18 cellular contexts compared by ENCODE assay signal in the genomic region with DNA sequence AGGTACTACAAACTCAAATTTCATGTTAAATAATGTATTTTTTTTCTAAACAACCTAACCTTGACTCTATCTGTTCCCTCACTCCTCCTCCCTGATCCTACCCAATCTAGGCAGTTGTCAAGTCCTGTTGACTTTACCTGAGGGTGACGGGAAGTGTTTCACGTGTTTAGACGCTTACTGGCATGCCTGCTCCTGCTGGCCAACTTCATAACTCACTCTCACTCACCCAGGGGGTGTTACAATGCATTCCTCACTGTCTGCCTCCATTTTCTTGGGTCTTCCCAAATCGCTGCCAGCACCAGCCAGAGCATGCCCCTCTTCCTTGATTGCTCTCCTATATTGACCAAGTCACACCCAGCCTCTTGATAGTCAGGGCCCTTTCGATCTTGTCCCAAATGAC. TPM values are rescaled to one million over a fixed set of nuclear protein-coding genes. Genes with fewer than 3 reads are reported as not detected.
DNase-seq lines count a peak whose midpoint lies in the region; ATAC-seq and TF ChIP-seq lines count a peak whose summit lies in the region.
"Had no signal": no experiment of that assay in that cellular context is flagged by ENCODE, and none has a peak within 500 bp of the region (broad histone marks: within the 10 kb centered on the region; RNA-seq: fewer than 3 reads in every experiment).

No MANE protein-coding gene starts in this region.

- no peak for ATAC-seq in activated naive CD4-positive, alpha-beta T cell treated with anti-CD3 and anti-CD28 coated beads, Interleukin-2, amount 50 U/mL, for 72 hours
- no peak for ATAC-seq in activated T-helper 17 cell treated with anti-CD3 and anti-CD28 coated beads, Interleukin-2, amount 50 U/mL, for 72 hours (replicated peaks)
- ATAC-seq in GM21576 (IDR thresholded peaks at IDR 0.05; ENCODE audit: unreplicated experiment), result no peak

- peak overlapping the region in 1 of 2 donors; percentile 44 for H3K27ac ChIP-seq in prostate gland
- no peak overlapping the region for H3K27ac ChIP-seq in ovary
- H3K27ac ChIP-seq: BLaER1 treated with 17β-estradiol and CSF1 and Interleukin-3, amounts not matched to agents 10 nM and 100 nM; SK-N-MC had no signal

- no peak for DNase-seq in activated naive CD4-positive, alpha-beta T cell treated with anti-CD3 and anti-CD28 coated beads, Interleukin-2, amount 50 U/mL, for 72 hours (ENCODE audit: low spot score in 2 of 2)
- DNase-seq in activated naive CD4-positive, alpha-beta T cell treated with anti-CD3 and anti-CD28 coated beads for 36 hours, result no peak
- DNase-seq in glutamatergic neuron, result no peak
- peak; percentile 46 for DNase-seq in prostate gland (ENCODE audit: low spot score)
- DNase-seq in GM03348 (ENCODE audit: low spot score), result no peak
- DNase-seq in ovary, result no peak
- DNase-seq: DMS79; effector CD8-positive, alpha-beta T cell; H9; NCI-H1092; NCI-H526 treated with DMSO at 0.1 percent for 48 hours; stimulated activated CD4-positive, alpha-beta T cell treated with anti-CD3 and anti-CD28 coated beads, Interleukin-15, amount 100 ng/mL, for 24 hours had no signal

- no peak for TF ChIP-seq EP300 in ovary (IDR thresholded peaks at IDR 0.05)

- no peaks in the 10 kb centered on the region for H3K27me3 Mint-ChIP-seq in activated naive CD4-positive, alpha-beta T cell treated with anti-CD3 and anti-CD28 coated beads for 36 hours (ENCODE audit: low read depth)
- no peaks in the 10 kb centered on the region for H3K27me3 Mint-ChIP-seq in activated T-helper 17 cell treated with anti-CD3 and anti-CD28 coated beads, Interleukin-2, amount 50 U/mL, for 72 hours
- peaks cover 6% of the 10 kb centered on the region for H3K27me3 Mint-ChIP-seq in glutamatergic neuron (ENCODE audit: unreplicated experiment)
- H3K27me3 Mint-ChIP-seq: activated naive CD8-positive, alpha-beta T cell; stimulated activated naive CD8-positive, alpha-beta T cell treated with anti-CD3 and anti-CD28 coated beads, Interleukin-15, Interleukin-2, amounts not matched to agents 100 ng/mL and 50 ng/mL, for 24 hours had no signal

- H3K4me3 Mint-ChIP-seq in activated naive CD4-positive, alpha-beta T cell treated with anti-CD3 and anti-CD28 coated beads for 36 hours, result no peak overlapping the region
- H3K4me3 Mint-ChIP-seq in activated T-helper 17 cell treated with anti-CD3 and anti-CD28 coated beads, Interleukin-2, amount 50 U/mL, for 72 hours, result no peak overlapping the region
- H3K4me3 Mint-ChIP-seq in glutamatergic neuron (ENCODE audit: unreplicated experiment), result peak overlapping the region; percentile 71
- H3K4me3 Mint-ChIP-seq: activated naive CD8-positive, alpha-beta T cell; H9; stimulated activated naive CD8-positive, alpha-beta T cell treated with anti-CD3 and anti-CD28 coated beads, Interleukin-15, Interleukin-2, amounts not matched to agents 100 ng/mL and 50 ng/mL, for 24 hours had no signal

- CTCF ChIA-PET in activated naive CD4-positive, alpha-beta T cell treated with anti-CD3 and anti-CD28 coated beads for 36 hours (lab: Charles Lee), result no interaction called here

- peak overlapping the region; percentile 52 to 81 for H3K27ac Mint-ChIP-seq in activated naive CD4-positive, alpha-beta T cell treated with anti-CD3 and anti-CD28 coated beads, Interleukin-2, amount 50 U/mL, for 72 hours
- H3K27ac Mint-ChIP-seq in activated naive CD4-positive, alpha-beta T cell treated with anti-CD3 and anti-CD28 coated beads for 36 hours, result no peak overlapping the region
- H3K27ac Mint-ChIP-seq in activated T-helper 17 cell treated with anti-CD3 and anti-CD28 coated beads, Interleukin-2, amount 50 U/mL, for 72 hours, result peak overlapping the region; percentile 68
- peak overlapping the region; percentile 91 for H3K27ac Mint-ChIP-seq in glutamatergic neuron (ENCODE audit: unreplicated experiment)
- H3K27ac Mint-ChIP-seq: activated naive CD8-positive, alpha-beta T cell had no signal

- peaks cover 18 to 32% of the 10 kb centered on the region in 2 donors for H3K36me3 Mint-ChIP-seq in activated naive CD4-positive, alpha-beta T cell treated with anti-CD3 and anti-CD28 coated beads, Interleukin-2, amount 50 U/mL, for 72 hours
- H3K36me3 Mint-ChIP-seq in activated naive CD4-positive, alpha-beta T cell treated with anti-CD3 and anti-CD28 coated beads for 36 hours (ENCODE audit: low read depth), result peaks cover 40% of the 10 kb centered on the region
- H3K36me3 Mint-ChIP-seq in activated T-helper 17 cell treated with anti-CD3 and anti-CD28 coated beads, Interleukin-2, amount 50 U/mL, for 72 hours (ENCODE audit: low read depth), result peaks cover 98% of the 10 kb centered on the region
- H3K36me3 Mint-ChIP-seq in glutamatergic neuron (ENCODE audit: unreplicated experiment), result peaks cover 12% of the 10 kb centered on the region

- TF ChIP-seq POLR2A in prostate gland (IDR thresholded peaks at IDR 0.05), result no peak
- TF ChIP-seq POLR2A in ovary (IDR thresholded peaks at IDR 0.05), result no peak

- no peak overlapping the region for H3K4me3 ChIP-seq in prostate gland
- H3K4me3 ChIP-seq in ovary, result no peak overlapping the region
- H3K4me3 ChIP-seq: BLaER1 treated with 17β-estradiol and CSF1 and Interleukin-3, amounts not matched to agents 10 nM and 100 nM; SK-N-MC had no signal

- H3K9me3 Mint-ChIP-seq in activated naive CD4-positive, alpha-beta T cell treated with anti-CD3 and anti-CD28 coated beads, Interleukin-2, amount 50 U/mL, for 72 hours, result no peaks in the 10 kb centered on the region
- H3K9me3 Mint-ChIP-seq in activated naive CD4-positive, alpha-beta T cell treated with anti-CD3 and anti-CD28 coated beads for 36 hours, result no peaks in the 10 kb centered on the region
- H3K9me3 Mint-ChIP-seq in activated T-helper 17 cell treated with anti-CD3 and anti-CD28 coated beads, Interleukin-2, amount 50 U/mL, for 72 hours, result no peaks in the 10 kb centered on the region
- peaks cover 6% of the 10 kb centered on the region for H3K9me3 Mint-ChIP-seq in glutamatergic neuron (ENCODE audit: unreplicated experiment)
- H3K9me3 Mint-ChIP-seq: H9; stimulated activated naive CD8-positive, alpha-beta T cell treated with anti-CD3 and anti-CD28 coated beads, Interleukin-15, Interleukin-2, amounts not matched to agents 100 ng/mL and 50 ng/mL, for 24 hours had no signal

- intact Hi-C loops in activated naive CD4-positive, alpha-beta T cell treated with anti-CD3 and anti-CD28 coated beads for 36 hours (cut with micrococcal nuclease), result no loop called here
- intact Hi-C loops in prostate gland (cut with DNase I), result loop anchor here (10.0 kb wide), 1 partner anchor 352 kb away; no protein-coding TSS in a partner anchor
- intact Hi-C loops in ovary (cut with DNase I), result loop anchor here in 1 of 4 donors (10.0 kb wide), 1 partner anchor 62 kb away; a partner anchor contains a TSS

- peaks cover 5% of the 10 kb centered on the region for H3K4me1 Mint-ChIP-seq in activated naive CD4-positive, alpha-beta T cell treated with anti-CD3 and anti-CD28 coated beads for 36 hours (ENCODE audit: low read depth)
- peaks cover 24% of the 10 kb centered on the region for H3K4me1 Mint-ChIP-seq in activated T-helper 17 cell treated with anti-CD3 and anti-CD28 coated beads, Interleukin-2, amount 50 U/mL, for 72 hours
- H3K4me1 Mint-ChIP-seq in glutamatergic neuron (ENCODE audit: low read depth, unreplicated experiment), result peaks cover 41% of the 10 kb centered on the region
- H3K4me1 Mint-ChIP-seq: H9 had no signal

- H3K36me3 ChIP-seq in prostate gland (no peaks in the 10 kb centered on the region), ovary (no peaks in the 10 kb centered on the region)

- no peak for TF ChIP-seq CTCF in glutamatergic neuron (IDR thresholded peaks at IDR 0.05; ENCODE audit: partially characterized antibody, unreplicated experiment)
- TF ChIP-seq CTCF in prostate gland (IDR thresholded peaks at IDR 0.05), result peak in 1 of 4 experiments; percentile 11
- TF ChIP-seq CTCF in ovary (IDR thresholded peaks at IDR 0.05), result no peak

- H3K9me3 ChIP-seq in prostate gland (no peaks in the 10 kb centered on the region), ovary (no peaks in the 10 kb centered on the region)
- H3K9me3 ChIP-seq: BLaER1 treated with 17β-estradiol and CSF1 and Interleukin-3, amounts not matched to agents 10 nM and 100 nM had no signal

- WGBS in prostate gland, result 28% methylated on average over 5 of the region's 5 CpGs
- 72 to 85% (median 75%) methylated on average over 5 of the region's 5 CpGs for WGBS in ovary, 3 donors

- H3K4me1 ChIP-seq in prostate gland (replicated peaks), result peaks cover 2% of the 10 kb centered on the region
- peaks cover 16% of the 10 kb centered on the region for H3K4me1 ChIP-seq in ovary (ENCODE audit: insufficient read depth)

- H3K27me3 ChIP-seq in prostate gland (replicated peaks; ENCODE audit: insufficient read depth) (no peaks in the 10 kb centered on the region), ovary (no peaks in the 10 kb centered on the region)
- H3K27me3 ChIP-seq: BLaER1 treated with 17β-estradiol and CSF1 and Interleukin-3, amounts not matched to agents 10 nM and 100 nM had no signal

RNA-seq across cellular contexts. Expression of a gene that starts 28.3 kb away (rescaled TPM):
- 10 to 100 TPM; 18.9 to 33.9 TPM for total RNA-seq in activated naive CD4-positive, alpha-beta T cell treated with anti-CD3 and anti-CD28 coated beads, Interleukin-2, amount 50 U/mL, for 72 hours
- total RNA-seq in activated naive CD4-positive, alpha-beta T cell treated with anti-CD3 and anti-CD28 coated beads for 36 hours, result 10 to 100 TPM; 18.5 to 19.6 TPM
- 10 to 100 TPM; 19.6 to 25.7 TPM for total RNA-seq in activated T-helper 17 cell treated with anti-CD3 and anti-CD28 coated beads, Interleukin-2, amount 50 U/mL, for 72 hours
- total RNA-seq in glutamatergic neuron (ENCODE audit: unreplicated experiment), result 29.1 TPM
- 10 to 100 TPM; 37.9 to 48.1 TPM for total RNA-seq in prostate gland
- 10 to 100 TPM; 25.0 to 46.8 (median 29.1) TPM for total RNA-seq in ovary
- 10 to 100 TPM; 23.2 to 46.1 TPM for polyA plus RNA-seq in ovary
